1 cellular context compared by ENCODE assay signal in the genomic region with DNA sequence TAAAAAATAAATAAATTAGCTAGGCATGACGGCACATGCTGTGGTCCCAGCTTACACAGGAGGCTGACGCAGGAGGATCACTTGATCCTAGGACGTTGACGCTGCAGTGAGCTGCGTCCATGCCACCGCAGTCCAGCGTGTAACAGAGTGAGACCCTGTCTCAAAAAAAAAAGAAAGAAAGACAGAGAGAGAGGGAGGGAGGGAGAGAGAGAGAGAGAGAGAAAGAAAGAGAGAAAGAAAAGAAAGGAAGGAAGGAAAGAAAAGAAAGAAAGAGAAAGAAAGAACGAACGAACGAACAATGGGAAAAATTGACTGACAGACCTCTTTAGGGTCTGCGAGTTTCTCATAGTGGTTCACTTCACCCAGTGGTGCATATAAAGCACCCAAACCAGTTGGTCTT.
TF ChIP-seq lines count a peak whose summit lies in the region.

No MANE protein-coding gene starts in this region.

TF ChIP-seq in SK-N-SH, 30 proteins besides CTCF, POLR2A, EP300 and RAD21 (continued from another document):
- TF ChIP-seq, protein P1, sequence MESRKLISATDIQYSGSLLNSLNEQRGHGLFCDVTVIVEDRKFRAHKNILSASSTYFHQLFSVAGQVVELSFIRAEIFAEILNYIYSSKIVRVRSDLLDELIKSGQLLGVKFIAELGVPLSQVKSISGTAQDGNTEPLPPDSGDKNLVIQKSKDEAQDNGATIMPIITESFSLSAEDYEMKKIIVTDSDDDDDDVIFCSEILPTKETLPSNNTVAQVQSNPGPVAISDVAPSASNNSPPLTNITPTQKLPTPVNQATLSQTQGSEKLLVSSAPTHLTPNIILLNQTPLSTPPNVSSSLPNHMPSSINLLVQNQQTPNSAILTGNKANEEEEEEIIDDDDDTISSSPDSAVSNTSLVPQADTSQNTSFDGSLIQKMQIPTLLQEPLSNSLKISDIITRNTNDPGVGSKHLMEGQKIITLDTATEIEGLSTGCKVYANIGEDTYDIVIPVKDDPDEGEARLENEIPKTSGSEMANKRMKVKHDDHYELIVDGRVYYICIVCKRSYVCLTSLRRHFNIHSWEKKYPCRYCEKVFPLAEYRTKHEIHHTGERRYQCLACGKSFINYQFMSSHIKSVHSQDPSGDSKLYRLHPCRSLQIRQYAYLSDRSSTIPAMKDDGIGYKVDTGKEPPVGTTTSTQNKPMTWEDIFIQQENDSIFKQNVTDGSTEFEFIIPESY (IDR thresholded peaks at IDR 0.05; ENCODE audit: borderline replicate concordance, low read depth): no peak
- TF ChIP-seq, protein P2, sequence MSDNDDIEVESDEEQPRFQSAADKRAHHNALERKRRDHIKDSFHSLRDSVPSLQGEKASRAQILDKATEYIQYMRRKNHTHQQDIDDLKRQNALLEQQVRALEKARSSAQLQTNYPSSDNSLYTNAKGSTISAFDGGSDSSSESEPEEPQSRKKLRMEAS (IDR thresholded peaks at IDR 0.05; ENCODE audit: low read depth): no peak
- TF ChIP-seq, protein P3, sequence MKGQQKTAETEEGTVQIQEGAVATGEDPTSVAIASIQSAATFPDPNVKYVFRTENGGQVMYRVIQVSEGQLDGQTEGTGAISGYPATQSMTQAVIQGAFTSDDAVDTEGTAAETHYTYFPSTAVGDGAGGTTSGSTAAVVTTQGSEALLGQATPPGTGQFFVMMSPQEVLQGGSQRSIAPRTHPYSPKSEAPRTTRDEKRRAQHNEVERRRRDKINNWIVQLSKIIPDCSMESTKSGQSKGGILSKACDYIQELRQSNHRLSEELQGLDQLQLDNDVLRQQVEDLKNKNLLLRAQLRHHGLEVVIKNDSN (IDR thresholded peaks at IDR 0.05; ENCODE audit: borderline replicate concordance, low read depth): no peak
- no peak for TF ChIP-seq POLR2AphosphoS5 (IDR thresholded peaks at IDR 0.05; ENCODE audit: low read depth, low read length)
- no peak for TF ChIP-seq MXI1 (IDR thresholded peaks at IDR 0.05; ENCODE audit: low read depth, low read length)
- no peak for TF ChIP-seq TEAD4 (IDR thresholded peaks at IDR 0.05; ENCODE audit: borderline replicate concordance, insufficient read depth)
- TF ChIP-seq GATA2 (CRISPR knock-in tag; IDR thresholded peaks at IDR 0.05): no peak
- no peak for TF ChIP-seq RXRA (IDR thresholded peaks at IDR 0.05; ENCODE audit: borderline replicate concordance, low read depth)
- no peak for TF ChIP-seq FOXJ3 (CRISPR knock-in tag; IDR thresholded peaks at IDR 0.05)
- TF ChIP-seq, protein P4, sequence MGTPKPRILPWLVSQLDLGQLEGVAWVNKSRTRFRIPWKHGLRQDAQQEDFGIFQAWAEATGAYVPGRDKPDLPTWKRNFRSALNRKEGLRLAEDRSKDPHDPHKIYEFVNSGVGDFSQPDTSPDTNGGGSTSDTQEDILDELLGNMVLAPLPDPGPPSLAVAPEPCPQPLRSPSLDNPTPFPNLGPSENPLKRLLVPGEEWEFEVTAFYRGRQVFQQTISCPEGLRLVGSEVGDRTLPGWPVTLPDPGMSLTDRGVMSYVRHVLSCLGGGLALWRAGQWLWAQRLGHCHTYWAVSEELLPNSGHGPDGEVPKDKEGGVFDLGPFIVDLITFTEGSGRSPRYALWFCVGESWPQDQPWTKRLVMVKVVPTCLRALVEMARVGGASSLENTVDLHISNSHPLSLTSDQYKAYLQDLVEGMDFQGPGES (IDR thresholded peaks at IDR 0.05; ENCODE audit: low read depth, low read length): no peak
- TF ChIP-seq JUND (IDR thresholded peaks at IDR 0.05): no peak
- TF ChIP-seq SMC3 (IDR thresholded peaks at IDR 0.05; ENCODE audit: low read depth, low read length): no peak
- TF ChIP-seq, protein P5, sequence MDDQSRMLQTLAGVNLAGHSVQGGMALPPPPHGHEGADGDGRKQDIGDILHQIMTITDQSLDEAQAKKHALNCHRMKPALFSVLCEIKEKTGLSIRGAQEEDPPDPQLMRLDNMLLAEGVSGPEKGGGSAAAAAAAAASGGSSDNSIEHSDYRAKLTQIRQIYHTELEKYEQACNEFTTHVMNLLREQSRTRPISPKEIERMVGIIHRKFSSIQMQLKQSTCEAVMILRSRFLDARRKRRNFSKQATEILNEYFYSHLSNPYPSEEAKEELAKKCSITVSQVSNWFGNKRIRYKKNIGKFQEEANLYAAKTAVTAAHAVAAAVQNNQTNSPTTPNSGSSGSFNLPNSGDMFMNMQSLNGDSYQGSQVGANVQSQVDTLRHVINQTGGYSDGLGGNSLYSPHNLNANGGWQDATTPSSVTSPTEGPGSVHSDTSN (IDR thresholded peaks at IDR 0.05): no peak
TF ChIP-seq in SK-N-SH: peak in this region for 0.
